Comparison of ENCODE assay signal across 27 cellular contexts in the genomic region with DNA sequence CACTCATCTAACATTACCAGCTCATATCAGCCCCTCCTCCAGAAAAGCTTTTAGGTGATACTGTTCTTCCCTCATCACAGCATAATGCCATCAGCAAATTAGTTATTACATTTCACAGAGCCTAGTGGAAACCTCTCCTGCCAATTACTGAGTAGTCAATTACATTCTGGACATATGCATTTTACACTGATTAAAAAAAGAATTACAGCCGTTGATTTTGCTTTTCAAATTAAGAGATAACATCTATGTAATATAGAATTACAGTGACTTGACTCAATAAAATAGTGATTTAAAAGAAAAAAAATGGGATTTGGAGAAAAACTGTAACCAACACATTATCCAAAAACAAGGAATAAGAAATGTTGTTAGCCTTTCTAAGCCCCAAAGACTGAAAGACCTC.
"Had no signal": no experiment of that assay in that cellular context is flagged by ENCODE, and none has a peak within 500 bp of the region (broad histone marks: within the 10 kb centered on the region; RNA-seq: fewer than 3 reads in every experiment).

No MANE protein-coding gene starts in this region.

- DNase-seq: stimulated activated CD4-positive, alpha-beta T cell treated with anti-CD3 and anti-CD28 coated beads, Interleukin-2, amount 100 ng/mL, for 48 hours; stimulated activated CD4-positive, alpha-beta T cell treated with anti-CD3 and anti-CD28 coated beads, Interleukin-4, amount 100 ng/mL, for 1 hour; stimulated activated CD4-positive, alpha-beta T cell treated with anti-CD3 and anti-CD28 coated beads, Interleukin-4, amount 100 ng/mL, for 24 hours; stimulated activated CD4-positive, alpha-beta T cell treated with anti-CD3 and anti-CD28 coated beads, Interleukin-4, amount 100 ng/mL, for 4 hours; stimulated activated CD8-positive, alpha-beta memory T cell treated with anti-CD3 and anti-CD28 coated beads, Interleukin-4, amount 100 ng/mL, for 48 hours; stimulated activated naive B cell treated with anti-CD40 and anti-IgM and Interleukin-4, amounts not matched to agents 10 μg/mL and 1 μg/mL and 100 μg/mL, for 72 hours; stimulated activated naive CD4-positive, alpha-beta T cell; stimulated activated naive CD4-positive, alpha-beta T cell treated with Interleukin-2 at 50 U/mL for 16 hours; stimulated activated naive CD8-positive, alpha-beta T cell treated with anti-CD3 and anti-CD28 coated beads, Interleukin-15, amount 100 ng/mL, for 72 hours; stimulated activated naive CD8-positive, alpha-beta T cell treated with anti-CD3 and anti-CD28 coated beads, Interleukin-15, Interleukin-2, amounts not matched to agents 100 U/mL and 50 U/mL, for 24 hours; stomach; substantia nigra; testis; thyroid gland; tibial artery; transverse colon; trophoblast cell; upper lobe of left lung; upper lobe of right lung; uterus had no signal

- H3K4me3 ChIP-seq: stomach, suprapubic skin, testis, thoracic aorta, thyroid gland, tibial artery, tibial nerve, transverse colon, upper lobe of left lung, upper lobe of right lung, uterus, vagina had no signal

- H3K27ac ChIP-seq: stomach, suprapubic skin, testis, thoracic aorta, thyroid gland, tibial artery, tibial nerve, transverse colon, upper lobe of left lung, upper lobe of right lung, uterus, vagina had no signal

- H3K9me3 ChIP-seq: testis, thoracic aorta, thyroid gland, upper lobe of right lung, uterus, vagina had no signal

- H3K4me1 ChIP-seq: stomach, suprapubic skin, testis, thyroid gland, tibial artery, tibial nerve, transverse colon, upper lobe of left lung, upper lobe of right lung, uterus, vagina had no signal

- ATAC-seq: stimulated activated effector memory CD8-positive, alpha-beta T cell treated with anti-CD3 and anti-CD28 coated beads, Interleukin-12 subunit alpha, Interleukin-12 subunit beta, amount 100 ng/mL, for 72 hours; stimulated activated memory B cell treated with anti-CD40 and anti-IgM and Interleukin-4, amounts not matched to agents 10 μg/mL and 1 μg/mL and 100 μg/mL, for 72 hours; stimulated activated naive B cell treated with anti-CD40 and anti-IgM and Interleukin-4, amounts not matched to agents 10 μg/mL and 1 μg/mL and 100 μg/mL, for 72 hours; stimulated activated naive CD8-positive, alpha-beta T cell treated with anti-CD3 and anti-CD28 coated beads, Interleukin-15, amount 100 ng/mL, for 72 hours; stimulated activated naive CD8-positive, alpha-beta T cell treated with anti-CD3 and anti-CD28 coated beads, Interleukin-15, Interleukin-2, amounts not matched to agents 100 U/mL and 50 U/mL, for 24 hours; upper lobe of right lung had no signal

- H3K36me3 ChIP-seq: stomach, suprapubic skin, thoracic aorta, thyroid gland, tibial artery, tibial nerve, transverse colon, upper lobe of left lung, upper lobe of right lung, uterus, vagina had no signal

- FAIRE-seq: urothelium cell line had no signal
